In the genomic region with DNA sequence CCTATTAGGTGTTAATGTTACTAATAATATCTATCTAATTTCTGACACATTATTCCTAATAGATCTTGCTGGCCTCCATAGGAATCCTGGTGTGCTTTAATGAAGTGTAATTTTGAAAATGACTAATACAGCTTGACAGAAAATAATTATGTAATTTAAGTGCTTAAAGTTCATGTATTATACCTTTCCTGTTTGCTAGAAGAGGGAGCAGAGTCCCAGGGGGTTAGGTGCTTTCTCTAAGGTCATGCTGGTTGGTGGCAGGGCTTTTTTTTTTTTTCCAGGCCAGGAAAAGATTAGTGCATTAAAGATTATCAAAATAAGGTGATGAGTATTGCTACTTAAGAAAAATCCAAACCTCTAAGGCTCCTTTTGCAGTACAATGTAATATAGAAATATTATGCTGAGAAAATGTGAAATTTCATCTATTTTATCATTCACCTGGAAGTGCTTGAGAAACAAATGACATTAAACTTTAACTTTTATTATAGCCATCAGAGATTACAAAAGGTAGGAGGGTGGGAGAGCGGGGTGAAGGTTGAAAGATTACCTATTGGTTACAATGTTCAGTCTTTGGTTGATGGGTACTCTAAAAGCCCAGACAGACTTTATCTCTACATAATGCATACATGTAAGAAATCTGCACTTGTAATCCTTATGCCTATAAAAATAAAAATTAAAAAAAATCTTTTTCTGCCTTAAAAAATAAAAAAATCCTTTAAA, we compare ENCODE assay signal across 1 cellular context.
TF ChIP-seq lines count a peak whose summit lies in the region.

No MANE protein-coding gene starts in this region.

TF ChIP-seq in HepG2, 621 proteins besides CTCF, POLR2A, EP300 and RAD21 (continued from another document and continues in another):
- TF ChIP-seq, protein P1, sequence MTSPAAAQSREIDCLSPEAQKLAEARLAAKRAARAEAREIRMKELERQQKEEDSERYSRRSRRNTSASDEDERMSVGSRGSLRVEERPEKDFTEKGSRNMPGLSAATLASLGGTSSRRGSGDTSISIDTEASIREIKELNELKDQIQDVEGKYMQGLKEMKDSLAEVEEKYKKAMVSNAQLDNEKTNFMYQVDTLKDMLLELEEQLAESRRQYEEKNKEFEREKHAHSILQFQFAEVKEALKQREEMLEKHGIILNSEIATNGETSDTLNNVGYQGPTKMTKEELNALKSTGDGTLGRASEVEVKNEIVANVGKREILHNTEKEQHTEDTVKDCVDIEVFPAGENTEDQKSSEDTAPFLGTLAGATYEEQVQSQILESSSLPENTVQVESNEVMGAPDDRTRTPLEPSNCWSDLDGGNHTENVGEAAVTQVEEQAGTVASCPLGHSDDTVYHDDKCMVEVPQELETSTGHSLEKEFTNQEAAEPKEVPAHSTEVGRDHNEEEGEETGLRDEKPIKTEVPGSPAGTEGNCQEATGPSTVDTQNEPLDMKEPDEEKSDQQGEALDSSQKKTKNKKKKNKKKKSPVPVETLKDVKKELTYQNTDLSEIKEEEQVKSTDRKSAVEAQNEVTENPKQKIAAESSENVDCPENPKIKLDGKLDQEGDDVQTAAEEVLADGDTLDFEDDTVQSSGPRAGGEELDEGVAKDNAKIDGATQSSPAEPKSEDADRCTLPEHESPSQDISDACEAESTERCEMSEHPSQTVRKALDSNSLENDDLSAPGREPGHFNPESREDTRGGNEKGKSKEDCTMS (CRISPR knock-in tag; conservative IDR thresholded peaks at IDR 0.05): no peak
- TF ChIP-seq, protein P2, sequence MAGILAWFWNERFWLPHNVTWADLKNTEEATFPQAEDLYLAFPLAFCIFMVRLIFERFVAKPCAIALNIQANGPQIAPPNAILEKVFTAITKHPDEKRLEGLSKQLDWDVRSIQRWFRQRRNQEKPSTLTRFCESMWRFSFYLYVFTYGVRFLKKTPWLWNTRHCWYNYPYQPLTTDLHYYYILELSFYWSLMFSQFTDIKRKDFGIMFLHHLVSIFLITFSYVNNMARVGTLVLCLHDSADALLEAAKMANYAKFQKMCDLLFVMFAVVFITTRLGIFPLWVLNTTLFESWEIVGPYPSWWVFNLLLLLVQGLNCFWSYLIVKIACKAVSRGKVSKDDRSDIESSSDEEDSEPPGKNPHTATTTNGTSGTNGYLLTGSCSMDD (CRISPR knock-in tag; IDR thresholded peaks at IDR 0.05): no peak
- TF ChIP-seq ZNF552 (CRISPR knock-in tag; IDR thresholded peaks at IDR 0.05; ENCODE audit: borderline replicate concordance): no peak
- no peak for TF ChIP-seq ATF7 (IDR thresholded peaks at IDR 0.05)
- no peak for TF ChIP-seq ATF7 (CRISPR knock-in tag; IDR thresholded peaks at IDR 0.05)
- no peak for TF ChIP-seq FOXK1 (CRISPR knock-in tag; IDR thresholded peaks at IDR 0.05; ENCODE audit: borderline replicate concordance, low read depth)
- TF ChIP-seq MXD4 (CRISPR knock-in tag; IDR thresholded peaks at IDR 0.05): no peak
- TF ChIP-seq ZSCAN20 (CRISPR knock-in tag; IDR thresholded peaks at IDR 0.05; ENCODE audit: borderline replicate concordance): no peak
- no peak for TF ChIP-seq ZNF451 (CRISPR knock-in tag; IDR thresholded peaks at IDR 0.05)
- TF ChIP-seq SNAI1 (CRISPR knock-in tag; IDR thresholded peaks at IDR 0.05; ENCODE audit: borderline replicate concordance): no peak
- no peak for TF ChIP-seq IRX3 (CRISPR knock-in tag; IDR thresholded peaks at IDR 0.05; ENCODE audit: borderline replicate concordance, low read depth)
- TF ChIP-seq, protein P3, sequence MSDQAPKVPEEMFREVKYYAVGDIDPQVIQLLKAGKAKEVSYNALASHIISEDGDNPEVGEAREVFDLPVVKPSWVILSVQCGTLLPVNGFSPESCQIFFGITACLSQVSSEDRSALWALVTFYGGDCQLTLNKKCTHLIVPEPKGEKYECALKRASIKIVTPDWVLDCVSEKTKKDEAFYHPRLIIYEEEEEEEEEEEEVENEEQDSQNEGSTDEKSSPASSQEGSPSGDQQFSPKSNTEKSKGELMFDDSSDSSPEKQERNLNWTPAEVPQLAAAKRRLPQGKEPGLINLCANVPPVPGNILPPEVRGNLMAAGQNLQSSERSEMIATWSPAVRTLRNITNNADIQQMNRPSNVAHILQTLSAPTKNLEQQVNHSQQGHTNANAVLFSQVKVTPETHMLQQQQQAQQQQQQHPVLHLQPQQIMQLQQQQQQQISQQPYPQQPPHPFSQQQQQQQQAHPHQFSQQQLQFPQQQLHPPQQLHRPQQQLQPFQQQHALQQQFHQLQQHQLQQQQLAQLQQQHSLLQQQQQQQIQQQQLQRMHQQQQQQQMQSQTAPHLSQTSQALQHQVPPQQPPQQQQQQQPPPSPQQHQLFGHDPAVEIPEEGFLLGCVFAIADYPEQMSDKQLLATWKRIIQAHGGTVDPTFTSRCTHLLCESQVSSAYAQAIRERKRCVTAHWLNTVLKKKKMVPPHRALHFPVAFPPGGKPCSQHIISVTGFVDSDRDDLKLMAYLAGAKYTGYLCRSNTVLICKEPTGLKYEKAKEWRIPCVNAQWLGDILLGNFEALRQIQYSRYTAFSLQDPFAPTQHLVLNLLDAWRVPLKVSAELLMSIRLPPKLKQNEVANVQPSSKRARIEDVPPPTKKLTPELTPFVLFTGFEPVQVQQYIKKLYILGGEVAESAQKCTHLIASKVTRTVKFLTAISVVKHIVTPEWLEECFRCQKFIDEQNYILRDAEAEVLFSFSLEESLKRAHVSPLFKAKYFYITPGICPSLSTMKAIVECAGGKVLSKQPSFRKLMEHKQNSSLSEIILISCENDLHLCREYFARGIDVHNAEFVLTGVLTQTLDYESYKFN (CRISPR knock-in tag; conservative IDR thresholded peaks at IDR 0.05): peak; percentile 64
- no peak for TF ChIP-seq NBN (conservative IDR thresholded peaks at IDR 0.05)
- TF ChIP-seq RARA (CRISPR knock-in tag; IDR thresholded peaks at IDR 0.05): peak; percentile 71
- TF ChIP-seq KLF11 (CRISPR knock-in tag; IDR thresholded peaks at IDR 0.05): no peak
- 0 out of 2 replicates have a peak, but pooled peaks have one; percentile 40 for TF ChIP-seq MED1 (CRISPR knock-in tag; IDR thresholded peaks at IDR 0.05)
- TF ChIP-seq, protein P4, sequence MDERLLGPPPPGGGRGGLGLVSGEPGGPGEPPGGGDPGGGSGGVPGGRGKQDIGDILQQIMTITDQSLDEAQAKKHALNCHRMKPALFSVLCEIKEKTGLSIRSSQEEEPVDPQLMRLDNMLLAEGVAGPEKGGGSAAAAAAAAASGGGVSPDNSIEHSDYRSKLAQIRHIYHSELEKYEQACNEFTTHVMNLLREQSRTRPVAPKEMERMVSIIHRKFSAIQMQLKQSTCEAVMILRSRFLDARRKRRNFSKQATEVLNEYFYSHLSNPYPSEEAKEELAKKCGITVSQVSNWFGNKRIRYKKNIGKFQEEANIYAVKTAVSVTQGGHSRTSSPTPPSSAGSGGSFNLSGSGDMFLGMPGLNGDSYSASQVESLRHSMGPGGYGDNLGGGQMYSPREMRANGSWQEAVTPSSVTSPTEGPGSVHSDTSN (CRISPR knock-in tag; IDR thresholded peaks at IDR 0.05): no peak
- TF ChIP-seq, protein P5, sequence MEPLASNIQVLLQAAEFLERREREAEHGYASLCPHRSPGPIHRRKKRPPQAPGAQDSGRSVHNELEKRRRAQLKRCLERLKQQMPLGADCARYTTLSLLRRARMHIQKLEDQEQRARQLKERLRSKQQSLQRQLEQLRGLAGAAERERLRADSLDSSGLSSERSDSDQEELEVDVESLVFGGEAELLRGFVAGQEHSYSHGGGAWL (CRISPR knock-in tag; IDR thresholded peaks at IDR 0.05): no peak
- TF ChIP-seq NCOR1 (IDR thresholded peaks at IDR 0.05; ENCODE audit: borderline replicate concordance, low read length): peak; percentile 35; the same call in 1 of the 2 replicates
- TF ChIP-seq HES4 (CRISPR knock-in tag; IDR thresholded peaks at IDR 0.05; ENCODE audit: borderline replicate concordance): no peak
- TF ChIP-seq RXRB (CRISPR knock-in tag; IDR thresholded peaks at IDR 0.05; ENCODE audit: borderline replicate concordance): peak; percentile 68; the same call in 1 of the 2 replicates
- TF ChIP-seq, protein P6, sequence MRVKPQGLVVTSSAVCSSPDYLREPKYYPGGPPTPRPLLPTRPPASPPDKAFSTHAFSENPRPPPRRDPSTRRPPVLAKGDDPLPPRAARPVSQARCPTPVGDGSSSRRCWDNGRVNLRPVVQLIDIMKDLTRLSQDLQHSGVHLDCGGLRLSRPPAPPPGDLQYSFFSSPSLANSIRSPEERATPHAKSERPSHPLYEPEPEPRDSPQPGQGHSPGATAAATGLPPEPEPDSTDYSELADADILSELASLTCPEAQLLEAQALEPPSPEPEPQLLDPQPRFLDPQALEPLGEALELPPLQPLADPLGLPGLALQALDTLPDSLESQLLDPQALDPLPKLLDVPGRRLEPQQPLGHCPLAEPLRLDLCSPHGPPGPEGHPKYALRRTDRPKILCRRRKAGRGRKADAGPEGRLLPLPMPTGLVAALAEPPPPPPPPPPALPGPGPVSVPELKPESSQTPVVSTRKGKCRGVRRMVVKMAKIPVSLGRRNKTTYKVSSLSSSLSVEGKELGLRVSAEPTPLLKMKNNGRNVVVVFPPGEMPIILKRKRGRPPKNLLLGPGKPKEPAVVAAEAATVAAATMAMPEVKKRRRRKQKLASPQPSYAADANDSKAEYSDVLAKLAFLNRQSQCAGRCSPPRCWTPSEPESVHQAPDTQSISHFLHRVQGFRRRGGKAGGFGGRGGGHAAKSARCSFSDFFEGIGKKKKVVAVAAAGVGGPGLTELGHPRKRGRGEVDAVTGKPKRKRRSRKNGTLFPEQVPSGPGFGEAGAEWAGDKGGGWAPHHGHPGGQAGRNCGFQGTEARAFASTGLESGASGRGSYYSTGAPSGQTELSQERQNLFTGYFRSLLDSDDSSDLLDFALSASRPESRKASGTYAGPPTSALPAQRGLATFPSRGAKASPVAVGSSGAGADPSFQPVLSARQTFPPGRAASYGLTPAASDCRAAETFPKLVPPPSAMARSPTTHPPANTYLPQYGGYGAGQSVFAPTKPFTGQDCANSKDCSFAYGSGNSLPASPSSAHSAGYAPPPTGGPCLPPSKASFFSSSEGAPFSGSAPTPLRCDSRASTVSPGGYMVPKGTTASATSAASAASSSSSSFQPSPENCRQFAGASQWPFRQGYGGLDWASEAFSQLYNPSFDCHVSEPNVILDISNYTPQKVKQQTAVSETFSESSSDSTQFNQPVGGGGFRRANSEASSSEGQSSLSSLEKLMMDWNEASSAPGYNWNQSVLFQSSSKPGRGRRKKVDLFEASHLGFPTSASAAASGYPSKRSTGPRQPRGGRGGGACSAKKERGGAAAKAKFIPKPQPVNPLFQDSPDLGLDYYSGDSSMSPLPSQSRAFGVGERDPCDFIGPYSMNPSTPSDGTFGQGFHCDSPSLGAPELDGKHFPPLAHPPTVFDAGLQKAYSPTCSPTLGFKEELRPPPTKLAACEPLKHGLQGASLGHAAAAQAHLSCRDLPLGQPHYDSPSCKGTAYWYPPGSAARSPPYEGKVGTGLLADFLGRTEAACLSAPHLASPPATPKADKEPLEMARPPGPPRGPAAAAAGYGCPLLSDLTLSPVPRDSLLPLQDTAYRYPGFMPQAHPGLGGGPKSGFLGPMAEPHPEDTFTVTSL (CRISPR knock-in tag; IDR thresholded peaks at IDR 0.05; ENCODE audit: borderline replicate concordance): peak; percentile 33; the same call in 1 of the 2 replicates
- TF ChIP-seq, protein P7, sequence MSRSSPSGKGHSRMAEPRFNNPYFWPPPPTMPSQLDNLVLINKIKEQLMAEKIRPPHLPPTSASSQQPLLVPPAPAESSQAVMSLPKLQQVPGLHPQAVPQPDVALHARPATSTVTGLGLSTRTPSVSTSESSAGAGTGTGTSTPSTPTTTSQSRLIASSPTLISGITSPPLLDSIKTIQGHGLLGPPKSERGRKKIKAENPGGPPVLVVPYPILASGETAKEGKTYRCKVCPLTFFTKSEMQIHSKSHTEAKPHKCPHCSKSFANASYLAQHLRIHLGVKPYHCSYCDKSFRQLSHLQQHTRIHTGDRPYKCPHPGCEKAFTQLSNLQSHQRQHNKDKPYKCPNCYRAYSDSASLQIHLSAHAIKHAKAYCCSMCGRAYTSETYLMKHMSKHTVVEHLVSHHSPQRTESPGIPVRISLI (CRISPR knock-in tag; IDR thresholded peaks at IDR 0.05; ENCODE audit: borderline replicate concordance): peak; percentile 62; the same call in 1 of the 2 replicates
- TF ChIP-seq MATR3 (CRISPR knock-in tag; IDR thresholded peaks at IDR 0.05): no peak
- no peak for TF ChIP-seq MAFF (IDR thresholded peaks at IDR 0.05; ENCODE audit: low read depth, low read length)
- TF ChIP-seq ETV5 (CRISPR knock-in tag; IDR thresholded peaks at IDR 0.05; ENCODE audit: borderline replicate concordance): no peak
- peak; percentile 80 for TF ChIP-seq SATB2 (CRISPR knock-in tag; IDR thresholded peaks at IDR 0.05)
- no peak for TF ChIP-seq CREM (IDR thresholded peaks at IDR 0.05)
- no peak for TF ChIP-seq CREM (CRISPR knock-in tag; IDR thresholded peaks at IDR 0.05)
- TF ChIP-seq, protein P8, sequence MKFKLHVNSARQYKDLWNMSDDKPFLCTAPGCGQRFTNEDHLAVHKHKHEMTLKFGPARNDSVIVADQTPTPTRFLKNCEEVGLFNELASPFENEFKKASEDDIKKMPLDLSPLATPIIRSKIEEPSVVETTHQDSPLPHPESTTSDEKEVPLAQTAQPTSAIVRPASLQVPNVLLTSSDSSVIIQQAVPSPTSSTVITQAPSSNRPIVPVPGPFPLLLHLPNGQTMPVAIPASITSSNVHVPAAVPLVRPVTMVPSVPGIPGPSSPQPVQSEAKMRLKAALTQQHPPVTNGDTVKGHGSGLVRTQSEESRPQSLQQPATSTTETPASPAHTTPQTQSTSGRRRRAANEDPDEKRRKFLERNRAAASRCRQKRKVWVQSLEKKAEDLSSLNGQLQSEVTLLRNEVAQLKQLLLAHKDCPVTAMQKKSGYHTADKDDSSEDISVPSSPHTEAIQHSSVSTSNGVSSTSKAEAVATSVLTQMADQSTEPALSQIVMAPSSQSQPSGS (CRISPR knock-in tag; IDR thresholded peaks at IDR 0.05): no peak
- no peak for TF ChIP-seq ZNF253 (CRISPR knock-in tag; IDR thresholded peaks at IDR 0.05; ENCODE audit: borderline replicate concordance)
- TF ChIP-seq RCOR2 (CRISPR knock-in tag; IDR thresholded peaks at IDR 0.05): peak; percentile 31; the same call in 1 of the 2 replicates
- TF ChIP-seq SNAPC2 (CRISPR knock-in tag; IDR thresholded peaks at IDR 0.05): no peak
- TF ChIP-seq ZNF446 (CRISPR knock-in tag; IDR thresholded peaks at IDR 0.05): no peak
- TF ChIP-seq ZFYVE20 (CRISPR knock-in tag; IDR thresholded peaks at IDR 0.05; ENCODE audit: borderline replicate concordance, low read depth): no peak
- no peak for TF ChIP-seq MAFK (conservative IDR thresholded peaks at IDR 0.05 in 1 of 2, IDR thresholded peaks at IDR 0.05 in 1 of 2; ENCODE audit: low read length in 2 of 2)
- TF ChIP-seq SMARCC2 (IDR thresholded peaks at IDR 0.05): no peak
